ENCODE assay signal across 9 cellular contexts in the genomic region with DNA sequence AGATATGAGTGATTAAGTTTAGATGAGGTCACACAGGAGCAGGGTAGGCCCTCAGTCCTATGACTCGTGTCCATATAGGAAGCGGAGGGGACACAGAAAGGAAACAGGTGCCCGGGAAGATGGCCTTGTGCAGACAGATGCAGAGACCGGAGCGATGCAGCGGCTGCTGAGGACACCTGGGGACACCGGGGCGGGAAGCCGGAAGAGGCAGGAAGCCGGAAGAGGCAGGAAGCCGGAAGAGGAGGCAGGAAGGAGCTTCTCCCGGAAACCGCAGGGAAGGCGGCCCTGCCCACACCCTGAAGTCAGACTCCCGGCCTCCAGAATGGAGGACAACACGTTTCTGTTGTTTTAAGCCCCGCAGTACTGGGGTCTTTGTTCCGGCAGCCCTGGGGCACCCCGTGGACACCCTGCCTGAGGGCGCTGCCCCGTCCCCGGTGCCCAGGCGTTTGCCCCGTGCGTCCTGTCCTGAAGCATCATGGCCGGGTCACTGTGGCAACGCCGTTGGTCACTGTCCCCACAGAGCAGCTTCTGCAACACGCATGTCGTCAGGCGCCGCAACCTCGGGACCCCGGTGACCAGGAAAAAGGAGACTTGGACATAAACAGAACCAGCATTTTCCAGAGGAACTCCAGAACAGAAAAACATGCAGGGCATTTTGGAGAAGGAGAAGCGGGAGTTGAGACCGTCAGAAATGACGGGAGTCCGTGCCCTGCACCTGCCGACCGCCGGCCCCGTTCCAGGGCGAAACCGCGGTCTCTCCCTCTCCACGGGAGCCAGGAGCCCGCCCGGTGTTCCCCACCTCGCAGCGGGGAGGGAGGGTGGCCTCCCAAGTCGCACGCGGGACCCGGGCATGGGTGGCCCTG.
DNase-seq lines count a peak whose midpoint lies in the region; ATAC-seq and TF ChIP-seq lines count a peak whose summit lies in the region.
"Had no signal": no experiment of that assay in that cellular context is flagged by ENCODE, and none has a peak within 500 bp of the region (broad histone marks: within the 10 kb centered on the region; RNA-seq: fewer than 3 reads in every experiment).

No MANE protein-coding gene starts in this region.

- no peak for TF ChIP-seq POLR2A in stomach (IDR thresholded peaks at IDR 0.05)

- peaks cover 4 to 14% of the 10 kb centered on the region in 2 donors for H3K4me1 Mint-ChIP-seq in immature natural killer cell

- no peak for TF ChIP-seq CTCF in stomach (IDR thresholded peaks at IDR 0.05)
- TF ChIP-seq CTCF in omental fat pad (IDR thresholded peaks at IDR 0.05) = no peak
- TF ChIP-seq CTCF in foreskin keratinocyte (conservative IDR thresholded peaks at IDR 0.05) = no peak

- no peaks in the 10 kb centered on the region for H3K36me3 ChIP-seq in stomach

- H3K9me3 Mint-ChIP-seq in immature natural killer cell = no peaks in the 10 kb centered on the region

- H3K4me1 ChIP-seq in stomach (peaks cover 0 to 13% (median 7%) of the 10 kb centered on the region in 4 donors), foreskin keratinocyte (no peaks in the 10 kb centered on the region)

- no peaks in the 10 kb centered on the region for H3K36me3 Mint-ChIP-seq in immature natural killer cell

- TF ChIP-seq EP300 in stomach (IDR thresholded peaks at IDR 0.05) = no peak

- H3K4me3 ChIP-seq in stomach = peak overlapping the region; percentile 18 to 38 (median 30)

- H3K27ac ChIP-seq in stomach = no peak overlapping the region
- H3K27ac ChIP-seq in foreskin keratinocyte = no peak overlapping the region

- peaks cover 0 to 87% (median 47%) of the 10 kb centered on the region in 3 donors for H3K27me3 ChIP-seq in stomach
- H3K27me3 ChIP-seq in foreskin keratinocyte = peaks cover 9% of the 10 kb centered on the region

- peaks cover 11 to 17% (median 11%) of the 10 kb centered on the region in 3 donors for H3K27me3 Mint-ChIP-seq in immature natural killer cell (ENCODE audit: low read depth in 3 of 3)

- no peak for DNase-seq in activated CD4-positive, CD25-positive, alpha-beta regulatory T cell (lab: John Stamatoyannopoulos, UW)
- peak; percentile 60 for DNase-seq in activated CD4-positive, alpha-beta T cell treated with anti-CD3 and anti-CD28 coated beads for 48 hours
- no peak for DNase-seq in immature natural killer cell
- no peak for DNase-seq in stomach
- no peak for DNase-seq in omental fat pad (ENCODE audit: low spot score)
- no peak for DNase-seq in foreskin keratinocyte
- DNase-seq: NCI-H446 treated with DMSO at 0.1 percent for 48 hours had no signal

- H3K27ac Mint-ChIP-seq in immature natural killer cell = peak overlapping the region in 4 of 6 donors; percentile 52 to 86 (median 76)

- WGBS in stomach, 5 donors = 44 to 58% (median 50%) methylated on average over 46 to 54 of the region's 54 CpGs

- no peaks in the 10 kb centered on the region for H3K9me3 ChIP-seq in stomach

- intact Hi-C loops in stomach (cut with DNase I; ENCODE audit: low total_unique reads) = no loop called here

- ATAC-seq in activated CD4-positive, CD25-positive, alpha-beta regulatory T cell treated with anti-CD3 and anti-CD28 coated beads, Interleukin-2, amount 50 U/mL, for 24 hours = peak; percentile 43 to 59
- ATAC-seq in omental fat pad (ENCODE audit: low FRiP score) (no peak), foreskin keratinocyte (no peak), HG03469 (IDR thresholded peaks at IDR 0.05; ENCODE audit: unreplicated experiment) (no peak)

- H3K4me3 Mint-ChIP-seq in immature natural killer cell = peak overlapping the region; percentile 83 to 98 (median 93)

Comparison
In these comparisons a context has a peak if more than half of its experiments do, and no peak if none do; other contexts are left out.
1. ATAC-seq: peak in activated CD4-positive, CD25-positive, alpha-beta regulatory T cell treated with anti-CD3 and anti-CD28 coated beads, Interleukin-2, amount 50 U/mL, for 24 hours (2 of 2); none in omental fat pad (single experiment), foreskin keratinocyte (single experiment) and HG03469 (single experiment).